In the genomic region with DNA sequence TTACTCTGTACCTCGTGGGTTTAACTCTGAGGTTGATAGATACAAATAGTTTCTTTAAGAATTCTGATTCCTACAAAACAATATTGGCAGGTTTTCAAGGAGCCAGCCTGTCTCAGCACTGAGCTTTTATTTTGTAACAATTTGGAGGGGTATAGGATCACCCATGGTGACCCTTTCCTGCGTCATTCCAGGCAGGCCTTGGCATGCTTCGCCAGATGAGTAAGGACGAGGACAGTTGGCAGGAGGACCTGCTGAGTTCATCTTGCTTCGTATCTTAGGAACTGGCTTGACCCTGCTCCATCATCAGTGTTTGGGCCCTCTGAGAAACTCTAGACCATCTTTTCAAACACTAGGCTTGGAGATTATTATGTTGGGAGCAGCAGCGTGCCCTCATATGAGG, we compare ENCODE assay signal across 11 cellular contexts. TPM values are rescaled to one million over a fixed set of nuclear protein-coding genes. Genes with fewer than 3 reads are reported as not detected.
A peak's percentile ranks its signal among the peaks of the same experiment; 100 is the strongest.
DNase-seq lines count a peak whose midpoint lies in the region; ATAC-seq, FAIRE-seq and TF ChIP-seq lines count a peak whose summit lies in the region.
"Had no signal": no experiment of that assay in that cellular context is flagged by ENCODE, and none has a peak within 500 bp of the region (broad histone marks: within the 10 kb centered on the region; RNA-seq: fewer than 3 reads in every experiment).

No MANE protein-coding gene starts in this region.

- no peak overlapping the region for H3K9ac ChIP-seq in astrocyte (ENCODE audit: low read length)

- peak overlapping the region; percentile 16 for H3K27ac Mint-ChIP-seq in astrocyte (ENCODE audit: unreplicated experiment)
- H3K27ac Mint-ChIP-seq: activated T-cell treated with anti-CD3 and anti-CD28 coated beads, Interleukin-2, amount 50 U/mL, for 24 hours had no signal

- H3K4me2 ChIP-seq in astrocyte (ENCODE audit: low read length) = no peak overlapping the region

- intact Hi-C loops in posterior vena cava (cut with DNase I) = no loop called here

- H3K36me3 ChIP-seq in astrocyte (ENCODE audit: insufficient read depth, low read length) = no peaks in the 10 kb centered on the region

- H3K4me1 ChIP-seq in astrocyte (ENCODE audit: insufficient read depth, low read length) = peaks cover 21% of the 10 kb centered on the region
- peaks cover 57% of the 10 kb centered on the region for H3K4me1 ChIP-seq in foreskin keratinocyte

- H3K27me3 ChIP-seq in astrocyte (ENCODE audit: insufficient read depth, low read length) = no peaks in the 10 kb centered on the region
- H3K27me3 ChIP-seq in foreskin keratinocyte = no peaks in the 10 kb centered on the region

- peaks cover 66% of the 10 kb centered on the region for H4K20me1 ChIP-seq in astrocyte (ENCODE audit: insufficient read depth, low read length)

- no peak overlapping the region for H3K4me3 Mint-ChIP-seq in astrocyte (ENCODE audit: unreplicated experiment)
- H3K4me3 Mint-ChIP-seq: activated T-cell treated with anti-CD3 and anti-CD28 coated beads, Interleukin-2, amount 50 U/mL, for 24 hours had no signal

- no peaks in the 10 kb centered on the region for H3K27me3 Mint-ChIP-seq in astrocyte (ENCODE audit: low read depth, unreplicated experiment)
- H3K27me3 Mint-ChIP-seq: activated T-cell treated with anti-CD3 and anti-CD28 coated beads, Interleukin-2, amount 50 U/mL, for 24 hours had no signal

- no peak for FAIRE-seq in astrocyte (lab: Jason Lieb, UNC)

- no peak overlapping the region for H3K4me3 ChIP-seq in astrocyte (ENCODE audit: insufficient read depth, low read depth, low read length)

- peaks cover 7% of the 10 kb centered on the region for H3K36me3 Mint-ChIP-seq in astrocyte (ENCODE audit: low read depth, unreplicated experiment)

- peaks cover 94% of the 10 kb centered on the region for H3K79me2 ChIP-seq in astrocyte (ENCODE audit: insufficient read depth, low read length)

- ATAC-seq in foreskin keratinocyte (peak; percentile 79), GM18870 (IDR thresholded peaks at IDR 0.05; ENCODE audit: unreplicated experiment) (no peak), HG03378 (IDR thresholded peaks at IDR 0.05; ENCODE audit: unreplicated experiment) (no peak)

- DNase-seq in EL (peak; percentile 45), astrocyte (ENCODE audit: low read depth) (peak; percentile 26), foreskin keratinocyte (peak; percentile 77 to 90), posterior vena cava (ENCODE audit: low spot score) (peak; percentile 85), T-helper 9 cell (no peak), DMS114 treated with DMSO at 0.1 percent for 48 hours (lab: John Stamatoyannopoulos, UW; ENCODE audit: unreplicated experiment) (no peak)
- DNase-seq: activated T-cell treated with anti-CD3 and anti-CD28 coated beads, Interleukin-2, amount 50 U/mL, for 24 hours; KG1; NCI-H2029 treated with DMSO at 0.1 percent for 48 hours had no signal

- no peaks in the 10 kb centered on the region for H3K9me3 ChIP-seq in astrocyte (ENCODE audit: insufficient read depth, low read depth, low read length)

- peaks cover 83% of the 10 kb centered on the region for H3K4me1 Mint-ChIP-seq in astrocyte (ENCODE audit: low read depth, unreplicated experiment)

- TF ChIP-seq CTCF in astrocyte (IDR thresholded peaks at IDR 0.05; ENCODE audit: insufficient read depth, low read depth, low read length) (no peak), foreskin keratinocyte (conservative IDR thresholded peaks at IDR 0.05) (no peak)

- no peak overlapping the region for H3K27ac ChIP-seq in astrocyte (ENCODE audit: low read depth, low read length)
- H3K27ac ChIP-seq in foreskin keratinocyte = peak overlapping the region; percentile 71

- peaks cover 4% of the 10 kb centered on the region for H3K9me3 Mint-ChIP-seq in astrocyte (ENCODE audit: unreplicated experiment)
- H3K9me3 Mint-ChIP-seq: activated T-cell treated with anti-CD3 and anti-CD28 coated beads, Interleukin-2, amount 50 U/mL, for 24 hours had no signal

- no peak overlapping the region for H2AFZ ChIP-seq in astrocyte (ENCODE audit: low read depth, low read length)

RNA-seq across cellular contexts. Expression of a gene that starts 17.9 kb away (rescaled TPM):
- 98.4 and 126 TPM in 2 replicates for total RNA-seq in astrocyte
- 19.6 and 22.4 TPM in 2 replicates for total RNA-seq in foreskin keratinocyte
- 1.6 and 1.7 TPM in 2 replicates for polyA plus RNA-seq in foreskin keratinocyte
- 10 to 100 TPM; 20.0 to 25.7 TPM for total RNA-seq in posterior vena cava

Comparison
In these comparisons a context has a peak if more than half of its experiments do, and no peak if none do; other contexts are left out.
1. DNase-seq: peak in EL (single experiment), astrocyte (single experiment), foreskin keratinocyte (2 of 2) and posterior vena cava (single experiment); none in T-helper 9 cell (single experiment) and DMS114 treated with DMSO at 0.1 percent for 48 hours (single experiment).